ENCODE assay signal across 1 cellular context in genomic region chr7:29248713-29249382, GRCh38.
A peak's percentile ranks its signal among the peaks of the same experiment; 100 is the strongest.
TF ChIP-seq lines count a peak whose summit lies in the region.

No MANE protein-coding gene starts in this region.

TF ChIP-seq in HepG2, 621 proteins besides CTCF, POLR2A, EP300 and RAD21 (continued from another document and continues in another):
- peak; percentile 46; the same call in 1 of the 2 replicates for TF ChIP-seq ZNF770 (CRISPR knock-in tag; IDR thresholded peaks at IDR 0.05)
- TF ChIP-seq STAT5B (CRISPR knock-in tag; IDR thresholded peaks at IDR 0.05), result no peak
- TF ChIP-seq IRF1 (CRISPR knock-in tag; IDR thresholded peaks at IDR 0.05; ENCODE audit: low read depth), result no peak
- no peak for TF ChIP-seq ZNF780A (CRISPR knock-in tag; IDR thresholded peaks at IDR 0.05)
- peak; percentile 72 for TF ChIP-seq ZNF331 (CRISPR knock-in tag; IDR thresholded peaks at IDR 0.05)
- TF ChIP-seq ZNF17 (CRISPR knock-in tag; IDR thresholded peaks at IDR 0.05), result no peak
- TF ChIP-seq, protein P1, sequence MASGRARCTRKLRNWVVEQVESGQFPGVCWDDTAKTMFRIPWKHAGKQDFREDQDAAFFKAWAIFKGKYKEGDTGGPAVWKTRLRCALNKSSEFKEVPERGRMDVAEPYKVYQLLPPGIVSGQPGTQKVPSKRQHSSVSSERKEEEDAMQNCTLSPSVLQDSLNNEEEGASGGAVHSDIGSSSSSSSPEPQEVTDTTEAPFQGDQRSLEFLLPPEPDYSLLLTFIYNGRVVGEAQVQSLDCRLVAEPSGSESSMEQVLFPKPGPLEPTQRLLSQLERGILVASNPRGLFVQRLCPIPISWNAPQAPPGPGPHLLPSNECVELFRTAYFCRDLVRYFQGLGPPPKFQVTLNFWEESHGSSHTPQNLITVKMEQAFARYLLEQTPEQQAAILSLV (CRISPR knock-in tag; IDR thresholded peaks at IDR 0.05; ENCODE audit: borderline replicate concordance), result no peak
- TF ChIP-seq TBL1XR1 (IDR thresholded peaks at IDR 0.05; ENCODE audit: borderline replicate concordance, low read length, partially characterized antibody), result peak; percentile 68
- TF ChIP-seq ZNF567 (CRISPR knock-in tag; IDR thresholded peaks at IDR 0.05; ENCODE audit: borderline replicate concordance), result no peak
- TF ChIP-seq ZFP62 (CRISPR knock-in tag; IDR thresholded peaks at IDR 0.05), result no peak
- TF ChIP-seq, protein P2, sequence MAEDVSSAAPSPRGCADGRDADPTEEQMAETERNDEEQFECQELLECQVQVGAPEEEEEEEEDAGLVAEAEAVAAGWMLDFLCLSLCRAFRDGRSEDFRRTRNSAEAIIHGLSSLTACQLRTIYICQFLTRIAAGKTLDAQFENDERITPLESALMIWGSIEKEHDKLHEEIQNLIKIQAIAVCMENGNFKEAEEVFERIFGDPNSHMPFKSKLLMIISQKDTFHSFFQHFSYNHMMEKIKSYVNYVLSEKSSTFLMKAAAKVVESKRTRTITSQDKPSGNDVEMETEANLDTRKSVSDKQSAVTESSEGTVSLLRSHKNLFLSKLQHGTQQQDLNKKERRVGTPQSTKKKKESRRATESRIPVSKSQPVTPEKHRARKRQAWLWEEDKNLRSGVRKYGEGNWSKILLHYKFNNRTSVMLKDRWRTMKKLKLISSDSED (CRISPR knock-in tag; IDR thresholded peaks at IDR 0.05), result no peak
- TF ChIP-seq PAWR (CRISPR knock-in tag; IDR thresholded peaks at IDR 0.05; ENCODE audit: borderline replicate concordance), result no peak
- no peak for TF ChIP-seq SMARCC2 (IDR thresholded peaks at IDR 0.05)
- TF ChIP-seq ZSCAN31 (CRISPR knock-in tag; IDR thresholded peaks at IDR 0.05; ENCODE audit: low read depth), result no peak
- no peak for TF ChIP-seq ZSCAN22 (CRISPR knock-in tag; IDR thresholded peaks at IDR 0.05)
- no peak for TF ChIP-seq ZNF879 (CRISPR knock-in tag; IDR thresholded peaks at IDR 0.05)
- TF ChIP-seq RXRB (CRISPR knock-in tag; IDR thresholded peaks at IDR 0.05; ENCODE audit: borderline replicate concordance), result peak; percentile 89
- TF ChIP-seq, protein P3, sequence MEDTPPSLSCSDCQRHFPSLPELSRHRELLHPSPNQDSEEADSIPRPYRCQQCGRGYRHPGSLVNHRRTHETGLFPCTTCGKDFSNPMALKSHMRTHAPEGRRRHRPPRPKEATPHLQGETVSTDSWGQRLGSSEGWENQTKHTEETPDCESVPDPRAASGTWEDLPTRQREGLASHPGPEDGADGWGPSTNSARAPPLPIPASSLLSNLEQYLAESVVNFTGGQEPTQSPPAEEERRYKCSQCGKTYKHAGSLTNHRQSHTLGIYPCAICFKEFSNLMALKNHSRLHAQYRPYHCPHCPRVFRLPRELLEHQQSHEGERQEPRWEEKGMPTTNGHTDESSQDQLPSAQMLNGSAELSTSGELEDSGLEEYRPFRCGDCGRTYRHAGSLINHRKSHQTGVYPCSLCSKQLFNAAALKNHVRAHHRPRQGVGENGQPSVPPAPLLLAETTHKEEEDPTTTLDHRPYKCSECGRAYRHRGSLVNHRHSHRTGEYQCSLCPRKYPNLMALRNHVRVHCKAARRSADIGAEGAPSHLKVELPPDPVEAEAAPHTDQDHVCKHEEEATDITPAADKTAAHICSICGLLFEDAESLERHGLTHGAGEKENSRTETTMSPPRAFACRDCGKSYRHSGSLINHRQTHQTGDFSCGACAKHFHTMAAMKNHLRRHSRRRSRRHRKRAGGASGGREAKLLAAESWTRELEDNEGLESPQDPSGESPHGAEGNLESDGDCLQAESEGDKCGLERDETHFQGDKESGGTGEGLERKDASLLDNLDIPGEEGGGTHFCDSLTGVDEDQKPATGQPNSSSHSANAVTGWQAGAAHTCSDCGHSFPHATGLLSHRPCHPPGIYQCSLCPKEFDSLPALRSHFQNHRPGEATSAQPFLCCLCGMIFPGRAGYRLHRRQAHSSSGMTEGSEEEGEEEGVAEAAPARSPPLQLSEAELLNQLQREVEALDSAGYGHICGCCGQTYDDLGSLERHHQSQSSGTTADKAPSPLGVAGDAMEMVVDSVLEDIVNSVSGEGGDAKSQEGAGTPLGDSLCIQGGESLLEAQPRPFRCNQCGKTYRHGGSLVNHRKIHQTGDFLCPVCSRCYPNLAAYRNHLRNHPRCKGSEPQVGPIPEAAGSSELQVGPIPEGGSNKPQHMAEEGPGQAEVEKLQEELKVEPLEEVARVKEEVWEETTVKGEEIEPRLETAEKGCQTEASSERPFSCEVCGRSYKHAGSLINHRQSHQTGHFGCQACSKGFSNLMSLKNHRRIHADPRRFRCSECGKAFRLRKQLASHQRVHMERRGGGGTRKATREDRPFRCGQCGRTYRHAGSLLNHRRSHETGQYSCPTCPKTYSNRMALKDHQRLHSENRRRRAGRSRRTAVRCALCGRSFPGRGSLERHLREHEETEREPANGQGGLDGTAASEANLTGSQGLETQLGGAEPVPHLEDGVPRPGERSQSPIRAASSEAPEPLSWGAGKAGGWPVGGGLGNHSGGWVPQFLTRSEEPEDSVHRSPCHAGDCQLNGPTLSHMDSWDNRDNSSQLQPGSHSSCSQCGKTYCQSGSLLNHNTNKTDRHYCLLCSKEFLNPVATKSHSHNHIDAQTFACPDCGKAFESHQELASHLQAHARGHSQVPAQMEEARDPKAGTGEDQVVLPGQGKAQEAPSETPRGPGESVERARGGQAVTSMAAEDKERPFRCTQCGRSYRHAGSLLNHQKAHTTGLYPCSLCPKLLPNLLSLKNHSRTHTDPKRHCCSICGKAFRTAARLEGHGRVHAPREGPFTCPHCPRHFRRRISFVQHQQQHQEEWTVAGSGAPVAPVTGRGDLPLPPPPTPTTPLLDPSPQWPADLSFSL (CRISPR knock-in tag; IDR thresholded peaks at IDR 0.05), result no peak
- peak; percentile 35 for TF ChIP-seq ZNF883 (CRISPR knock-in tag; IDR thresholded peaks at IDR 0.05; ENCODE audit: not compliant biosample characterization)
- TF ChIP-seq POLR2AphosphoS2 (IDR thresholded peaks at IDR 0.05; ENCODE audit: low read depth, low read length), result no peak
- no peak for TF ChIP-seq SRSF9 (IDR thresholded peaks at IDR 0.05; ENCODE audit: borderline replicate concordance, insufficient read depth, low read depth, low read length, poor library complexity, severe bottlenecking)
- peak; percentile 65; the same call in 1 of the 2 replicates for TF ChIP-seq IRF2 (CRISPR knock-in tag; IDR thresholded peaks at IDR 0.05)
- TF ChIP-seq SNAI1 (CRISPR knock-in tag; IDR thresholded peaks at IDR 0.05; ENCODE audit: borderline replicate concordance), result no peak
- no peak; the same call in 1 of the 2 replicates for TF ChIP-seq ZNF281 (CRISPR knock-in tag; IDR thresholded peaks at IDR 0.05; ENCODE audit: borderline replicate concordance)
- no peak for TF ChIP-seq REL (CRISPR knock-in tag; conservative IDR thresholded peaks at IDR 0.05)
- no peak for TF ChIP-seq FIP1L1 (IDR thresholded peaks at IDR 0.05; ENCODE audit: borderline replicate concordance, insufficient read depth, low read depth, low read length)
- no peak for TF ChIP-seq ZNF468 (CRISPR knock-in tag; IDR thresholded peaks at IDR 0.05)
- TF ChIP-seq, protein P4, sequence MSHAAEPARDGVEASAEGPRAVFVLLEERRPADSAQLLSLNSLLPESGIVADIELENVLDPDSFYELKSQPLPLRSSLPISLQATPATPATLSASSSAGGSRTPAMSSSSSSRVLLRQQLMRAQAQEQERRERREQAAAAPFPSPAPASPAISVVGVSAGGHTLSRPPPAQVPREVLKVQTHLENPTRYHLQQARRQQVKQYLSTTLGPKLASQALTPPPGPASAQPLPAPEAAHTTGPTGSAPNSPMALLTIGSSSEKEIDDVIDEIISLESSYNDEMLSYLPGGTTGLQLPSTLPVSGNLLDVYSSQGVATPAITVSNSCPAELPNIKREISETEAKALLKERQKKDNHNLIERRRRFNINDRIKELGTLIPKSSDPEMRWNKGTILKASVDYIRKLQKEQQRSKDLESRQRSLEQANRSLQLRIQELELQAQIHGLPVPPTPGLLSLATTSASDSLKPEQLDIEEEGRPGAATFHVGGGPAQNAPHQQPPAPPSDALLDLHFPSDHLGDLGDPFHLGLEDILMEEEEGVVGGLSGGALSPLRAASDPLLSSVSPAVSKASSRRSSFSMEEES (CRISPR knock-in tag; IDR thresholded peaks at IDR 0.05), result peak; percentile 69
- TF ChIP-seq GATA4 (IDR thresholded peaks at IDR 0.05; ENCODE audit: borderline replicate concordance, low read depth), result peak; percentile 45; the same call in 1 of the 2 replicates
- TF ChIP-seq GMEB2 (CRISPR knock-in tag; IDR thresholded peaks at IDR 0.05; ENCODE audit: low read depth), result no peak
- TF ChIP-seq ZNF362 (CRISPR knock-in tag; IDR thresholded peaks at IDR 0.05; ENCODE audit: borderline replicate concordance), result no peak; the same call in 1 of the 2 replicates
- TF ChIP-seq RBFOX2 (IDR thresholded peaks at IDR 0.05; ENCODE audit: low read depth, low read length), result no peak
- TF ChIP-seq JUN (CRISPR knock-in tag; IDR thresholded peaks at IDR 0.05), result peak; percentile 62; the same call in 1 of the 2 replicates
- no peak for TF ChIP-seq ZNF552 (CRISPR knock-in tag; IDR thresholded peaks at IDR 0.05; ENCODE audit: borderline replicate concordance)
- TF ChIP-seq, protein P5, sequence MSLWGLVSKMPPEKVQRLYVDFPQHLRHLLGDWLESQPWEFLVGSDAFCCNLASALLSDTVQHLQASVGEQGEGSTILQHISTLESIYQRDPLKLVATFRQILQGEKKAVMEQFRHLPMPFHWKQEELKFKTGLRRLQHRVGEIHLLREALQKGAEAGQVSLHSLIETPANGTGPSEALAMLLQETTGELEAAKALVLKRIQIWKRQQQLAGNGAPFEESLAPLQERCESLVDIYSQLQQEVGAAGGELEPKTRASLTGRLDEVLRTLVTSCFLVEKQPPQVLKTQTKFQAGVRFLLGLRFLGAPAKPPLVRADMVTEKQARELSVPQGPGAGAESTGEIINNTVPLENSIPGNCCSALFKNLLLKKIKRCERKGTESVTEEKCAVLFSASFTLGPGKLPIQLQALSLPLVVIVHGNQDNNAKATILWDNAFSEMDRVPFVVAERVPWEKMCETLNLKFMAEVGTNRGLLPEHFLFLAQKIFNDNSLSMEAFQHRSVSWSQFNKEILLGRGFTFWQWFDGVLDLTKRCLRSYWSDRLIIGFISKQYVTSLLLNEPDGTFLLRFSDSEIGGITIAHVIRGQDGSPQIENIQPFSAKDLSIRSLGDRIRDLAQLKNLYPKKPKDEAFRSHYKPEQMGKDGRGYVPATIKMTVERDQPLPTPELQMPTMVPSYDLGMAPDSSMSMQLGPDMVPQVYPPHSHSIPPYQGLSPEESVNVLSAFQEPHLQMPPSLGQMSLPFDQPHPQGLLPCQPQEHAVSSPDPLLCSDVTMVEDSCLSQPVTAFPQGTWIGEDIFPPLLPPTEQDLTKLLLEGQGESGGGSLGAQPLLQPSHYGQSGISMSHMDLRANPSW (CRISPR knock-in tag; IDR thresholded peaks at IDR 0.05; ENCODE audit: borderline replicate concordance), result no peak; the same call in 1 of the 2 replicates
- peak; percentile 84 for TF ChIP-seq HOXA5 (CRISPR knock-in tag; IDR thresholded peaks at IDR 0.05)
- no peak for TF ChIP-seq ZNF205 (CRISPR knock-in tag; IDR thresholded peaks at IDR 0.05)
- TF ChIP-seq PPARG (CRISPR knock-in tag; conservative IDR thresholded peaks at IDR 0.05), result peak; percentile 84
